ENCODE assay signal across 27 cellular contexts in the genomic region with DNA sequence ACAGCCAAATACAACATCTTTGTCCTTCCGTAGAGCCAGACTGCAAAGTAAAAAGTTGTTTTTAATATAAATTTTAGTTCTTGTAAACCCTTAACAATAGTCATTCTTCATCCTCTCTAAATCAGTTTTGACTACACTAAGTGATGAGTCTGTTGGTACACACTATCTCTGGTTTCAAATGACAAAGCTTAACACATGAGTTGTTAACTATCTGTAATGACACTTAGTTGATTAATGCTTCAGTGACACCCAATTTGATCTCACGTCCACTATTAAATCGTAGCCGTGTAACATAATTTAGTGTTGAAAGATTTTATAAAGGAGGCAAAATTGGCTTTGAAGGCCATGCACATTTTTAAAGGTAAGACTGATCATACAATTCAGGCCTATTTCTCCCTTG.
"Had no signal": no experiment of that assay in that cellular context is flagged by ENCODE, and none has a peak within 500 bp of the region (broad histone marks: within the 10 kb centered on the region; RNA-seq: fewer than 3 reads in every experiment).

No MANE protein-coding gene starts in this region.

- H3K36me3 ChIP-seq: esophagus muscularis mucosa, esophagus squamous epithelium, gastrocnemius medialis, gastroesophageal sphincter, heart left ventricle, heart right ventricle had no signal

- FAIRE-seq: endometrium, endothelial cell of umbilical vein, frontal cortex had no signal

- H3K4me2 ChIP-seq: hepatocyte had no signal

- H3K4me3 ChIP-seq: coronary artery, dorsolateral prefrontal cortex, esophagus muscularis mucosa, esophagus squamous epithelium, gastrocnemius medialis, gastroesophageal sphincter, heart left ventricle, heart right ventricle, hepatocyte had no signal

- H2AFZ ChIP-seq: hepatocyte had no signal

- H3K4me1 ChIP-seq: esophagus squamous epithelium, foreskin keratinocyte had no signal

- H3K27me3 ChIP-seq: dorsolateral prefrontal cortex, esophagus muscularis mucosa, esophagus squamous epithelium, foreskin keratinocyte, gastrocnemius medialis, gastroesophageal sphincter, heart left ventricle, heart right ventricle, hepatocyte had no signal

- H3K9me3 ChIP-seq: esophagus muscularis mucosa, esophagus squamous epithelium, gastrocnemius medialis, gastroesophageal sphincter, heart left ventricle, heart right ventricle had no signal

- ATAC-seq: effector memory CD8-positive, alpha-beta T cell; esophagus mucosa; foreskin keratinocyte; gastrocnemius medialis; gastroesophageal sphincter; heart left ventricle; heart right ventricle had no signal

- DNase-seq: cortex of kidney; dermis blood vessel endothelial cell; dorsolateral prefrontal cortex; effector CD4-positive, alpha-beta T cell; effector CD8-positive, alpha-beta T cell; effector memory CD4-positive, alpha-beta T cell; effector memory CD8-positive, alpha-beta T cell; endodermal cell; erythroblast; esophagus squamous epithelium; foreskin keratinocyte; foreskin melanocyte; gastrocnemius medialis; glutamatergic neuron; head of caudate nucleus; heart left ventricle; heart right ventricle; hippocampal formation had no signal

- H3K27ac ChIP-seq: coronary artery, epithelial cell of prostate, esophagus muscularis mucosa, esophagus squamous epithelium, foreskin keratinocyte, gastrocnemius medialis, gastroesophageal sphincter, heart left ventricle, heart right ventricle, hepatocyte had no signal
